27 cellular contexts compared by ENCODE assay signal in the genomic region with DNA sequence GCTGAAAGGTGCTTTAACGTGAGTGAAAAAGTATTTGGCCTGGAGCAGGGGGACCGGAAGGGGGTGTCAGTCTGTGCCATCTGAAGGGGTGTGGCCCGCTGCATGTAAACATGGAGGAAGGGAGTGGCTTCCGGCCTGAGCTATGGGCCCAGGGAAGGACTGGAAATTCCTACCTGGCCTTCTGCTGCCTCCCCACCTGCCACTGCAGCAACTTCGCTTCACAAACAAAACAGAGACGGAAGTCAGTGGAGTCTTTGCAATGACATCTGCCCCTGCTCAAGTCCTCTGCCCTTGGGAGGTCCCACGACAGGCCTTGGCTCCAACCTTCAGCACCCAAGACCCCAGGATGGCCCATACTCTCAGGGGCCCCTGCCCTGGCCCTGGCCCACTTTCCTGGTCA. TPM values are rescaled to one million over a fixed set of nuclear protein-coding genes. Genes with fewer than 3 reads are reported as not detected.
DNase-seq lines count a peak whose midpoint lies in the region; ATAC-seq, FAIRE-seq and TF ChIP-seq lines count a peak whose summit lies in the region.
"Had no signal": no experiment of that assay in that cellular context is flagged by ENCODE, and none has a peak within 500 bp of the region (broad histone marks: within the 10 kb centered on the region; RNA-seq: fewer than 3 reads in every experiment).

No MANE protein-coding gene starts in this region.

- H3K27me3 ChIP-seq in endodermal cell (ENCODE audit: control insufficient read depth, insufficient read depth, low read length, poor library complexity, severe bottlenecking): peaks cover 10% of the 10 kb centered on the region
- H3K27me3 ChIP-seq: SJCRH30 had no signal

- no peak overlapping the region for H3K27ac ChIP-seq in endodermal cell (ENCODE audit: low read depth, low read length)
- H3K27ac ChIP-seq: A549, dorsolateral prefrontal cortex, SJCRH30 had no signal

- no peak for FAIRE-seq in GM12892 (lab: Jason Lieb, UNC)
- FAIRE-seq: A549 had no signal

- no peak overlapping the region for H3K4me3 ChIP-seq in endodermal cell (ENCODE audit: low read length)
- H3K4me3 ChIP-seq in mucosa of descending colon: no peak overlapping the region
- H3K4me3 ChIP-seq: A549, dorsolateral prefrontal cortex, SJCRH30 had no signal

- WGBS in endodermal cell (ENCODE audit: insufficient coverage in 1 of 2, insufficient read length in 1 of 2), 2 experiments: 80 to 85% methylated on average over 6 to 7 of the region's 7 CpGs

- H3K36me3 Mint-ChIP-seq in endodermal cell (ENCODE audit: low read depth): no peaks in the 10 kb centered on the region
- H3K36me3 Mint-ChIP-seq: activated naive CD8-positive, alpha-beta T cell treated with anti-CD3 and anti-CD28 coated beads, Interleukin-2, amount 10 ng/mL, durations not matched to agents 7 days and 5 days had no signal

- H3K4me1 Mint-ChIP-seq in endodermal cell: peaks cover 44% of the 10 kb centered on the region
- H3K4me1 Mint-ChIP-seq: activated naive CD8-positive, alpha-beta T cell treated with anti-CD3 and anti-CD28 coated beads, Interleukin-2, amount 10 ng/mL, durations not matched to agents 7 days and 5 days; B cell had no signal

- TF ChIP-seq CTCF in endodermal cell (conservative IDR thresholded peaks at IDR 0.05) (no peak), mucosa of descending colon (IDR thresholded peaks at IDR 0.05) (no peak)

- no peaks in the 10 kb centered on the region for H3K36me3 ChIP-seq in endodermal cell (ENCODE audit: control insufficient read depth, insufficient read depth, low read length)
- H3K36me3 ChIP-seq in mucosa of descending colon (ENCODE audit: low read depth): no peaks in the 10 kb centered on the region
- H3K36me3 ChIP-seq: SJCRH30 had no signal

- no peak for TF ChIP-seq POLR2A in GM12892 (IDR thresholded peaks at IDR 0.05; ENCODE audit: low read depth, low read length)

- no peak overlapping the region for H3K4me3 Mint-ChIP-seq in endodermal cell
- H3K4me3 Mint-ChIP-seq: activated CD8-positive, alpha-beta T cell treated with anti-CD3 and anti-CD28 coated beads for 36 hours; activated naive CD8-positive, alpha-beta T cell treated with anti-CD3 and anti-CD28 coated beads, Interleukin-2, amount 10 ng/mL, durations not matched to agents 7 days and 5 days; B cell; CD8-positive, alpha-beta memory T cell; stimulated activated naive CD8-positive, alpha-beta T cell treated with anti-CD3 and anti-CD28 coated beads, Interleukin-15, Interleukin-2, amounts not matched to agents 100 ng/mL and 50 ng/mL, for 24 hours had no signal

- DNase-seq in COLO668 (lab: John Stamatoyannopoulos, UW; ENCODE audit: unreplicated experiment): peak; percentile 66
- DNase-seq in NCI-H510A (lab: John Stamatoyannopoulos, UW): peak; percentile 71
- peak; percentile 73 for DNase-seq in endodermal cell
- peak; percentile 68 to 76 (median 71) for DNase-seq in mucosa of descending colon
- DNase-seq in GM12892 (ENCODE audit: insufficient read length): no peak
- no peak for DNase-seq in AG08395 (ENCODE audit: low spot score)
- DNase-seq in NCI-H1105 treated with DMSO at 0.1 percent for 48 hours (lab: John Stamatoyannopoulos, UW): no peak
- DNase-seq: activated CD8-positive, alpha-beta T cell treated with anti-CD3 and anti-CD28 coated beads for 36 hours; activated effector memory CD4-positive, alpha-beta T cell treated with anti-CD3 and anti-CD28 coated beads, Interleukin-2, amount 50 U/mL, for 16 hours; activated naive CD8-positive, alpha-beta T cell treated with anti-CD3 and anti-CD28 coated beads, Interleukin-2, amount 10 ng/mL, durations not matched to agents 7 days and 5 days; activated T-cell treated with anti-CD3 and anti-CD28 coated beads for 4 hours; CD8-positive, alpha-beta memory T cell; DND-41; dorsolateral prefrontal cortex; NCI-H1092; NCI-H2029 treated with DMSO at 0.1 percent for 48 hours; NCI-H446; SJCRH30; T-helper 1 cell; trophoblast cell had no signal

- intact Hi-C loops in mucosa of descending colon (cut with DNase I, micrococcal nuclease): no loop called here

- peaks cover 49% of the 10 kb centered on the region for H3K27me3 Mint-ChIP-seq in endodermal cell (ENCODE audit: insufficient read depth)

- H3K27ac Mint-ChIP-seq in endodermal cell: no peak overlapping the region
- H3K27ac Mint-ChIP-seq: activated CD8-positive, alpha-beta T cell treated with anti-CD3 and anti-CD28 coated beads for 36 hours; activated naive CD8-positive, alpha-beta T cell treated with anti-CD3 and anti-CD28 coated beads, Interleukin-2, amount 10 ng/mL, durations not matched to agents 7 days and 5 days; B cell; stimulated activated naive CD8-positive, alpha-beta T cell treated with anti-CD3 and anti-CD28 coated beads, Interleukin-15, Interleukin-2, amounts not matched to agents 100 ng/mL and 50 ng/mL, for 24 hours had no signal

- ATAC-seq in mucosa of descending colon (peak; percentile 81), GM18867 (IDR thresholded peaks at IDR 0.05; ENCODE audit: unreplicated experiment) (no peak)
- ATAC-seq: A549; activated CD4-positive, CD25-positive, alpha-beta regulatory T cell treated with anti-CD3 and anti-CD28 coated beads, Interleukin-2, amount 50 U/mL, for 24 hours; activated CD8-positive, alpha-beta T cell treated with anti-CD3 and anti-CD28 coated beads for 36 hours; HCT116; left lobe of liver had no signal

- H3K4me1 ChIP-seq in endodermal cell (ENCODE audit: control insufficient read depth, insufficient read depth, low read length): peaks cover 8% of the 10 kb centered on the region
- peaks cover 20% of the 10 kb centered on the region for H3K4me1 ChIP-seq in mucosa of descending colon (ENCODE audit: low read depth)
- H3K4me1 ChIP-seq: SJCRH30 had no signal

- no peak overlapping the region for H3K9ac ChIP-seq in endodermal cell (ENCODE audit: extremely low read depth, low read length, poor library complexity, severe bottlenecking)

- H3K9me3 Mint-ChIP-seq in endodermal cell: no peaks in the 10 kb centered on the region
- H3K9me3 Mint-ChIP-seq: activated CD8-positive, alpha-beta T cell treated with anti-CD3 and anti-CD28 coated beads for 36 hours; activated naive CD8-positive, alpha-beta T cell treated with anti-CD3 and anti-CD28 coated beads, Interleukin-2, amount 10 ng/mL, durations not matched to agents 7 days and 5 days; CD8-positive, alpha-beta memory T cell; stimulated activated naive CD8-positive, alpha-beta T cell treated with anti-CD3 and anti-CD28 coated beads, Interleukin-15, Interleukin-2, amounts not matched to agents 100 ng/mL and 50 ng/mL, for 24 hours had no signal

- H3K9me3 ChIP-seq in endodermal cell (ENCODE audit: control insufficient read depth, low read length): no peaks in the 10 kb centered on the region
- H3K9me3 ChIP-seq in mucosa of descending colon: no peaks in the 10 kb centered on the region
- H3K9me3 ChIP-seq: A549, SJCRH30 had no signal

RNA-seq across cellular contexts. Expression of a gene that starts 28.1 kb away (rescaled TPM):
- 10 to 100 TPM; 44.4 to 47.7 TPM for total RNA-seq in endodermal cell
- polyA plus RNA-seq in endodermal cell (2013, experiment 1 of 2): 54.1 TPM
- polyA plus RNA-seq in endodermal cell (2013, experiment 2 of 2): 47.0 TPM
- 10 to 100 TPM; 31.5 to 34.9 (median 33.8) TPM for total RNA-seq in mucosa of descending colon
- 8.3 TPM for polyA plus RNA-seq in GM12892 (2012; ENCODE audit: missing spikeins)

Comparison
In these comparisons a context has a peak if more than half of its experiments do, and no peak if none do; other contexts are left out.
1. DNase-seq: peak in COLO668 (single experiment), NCI-H510A (single experiment), endodermal cell (single experiment) and mucosa of descending colon (3 of 3); none in GM12892 (single experiment), AG08395 (single experiment) and NCI-H1105 treated with DMSO at 0.1 percent for 48 hours (single experiment).